ENCODE assay signal across 6 cellular contexts in the genomic region with DNA sequence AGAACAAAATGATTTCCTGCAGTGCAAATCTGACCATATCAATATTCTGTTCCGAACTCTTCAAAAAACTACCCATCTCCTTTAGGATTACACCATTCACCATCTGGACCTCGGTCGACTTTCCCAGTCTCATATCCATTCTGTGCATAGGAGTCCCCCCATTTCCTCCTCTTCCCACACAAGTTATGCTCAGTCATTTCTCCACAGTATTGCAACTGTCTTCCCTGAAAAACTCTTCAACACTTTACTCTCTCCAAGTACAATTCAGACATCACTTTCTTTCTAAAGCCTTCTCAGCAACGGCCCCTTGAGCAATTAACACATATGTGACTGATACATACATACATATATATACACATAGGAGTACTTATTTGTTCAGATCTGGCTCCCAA. TPM values are rescaled to one million over a fixed set of nuclear protein-coding genes. Genes with fewer than 3 reads are reported as not detected.
DNase-seq lines count a peak whose midpoint lies in the region; ATAC-seq, FAIRE-seq and TF ChIP-seq lines count a peak whose summit lies in the region.

No MANE protein-coding gene starts in this region.

- H3K79me1 ChIP-seq in H1 (ENCODE audit: low read depth, low read length), result no peaks in the 10 kb centered on the region

- ATAC-seq in HCT116, result no peak
- no peak for ATAC-seq in gastrocnemius medialis
- ATAC-seq in left lobe of liver, result no peak

- peak overlapping the region; percentile 89 for H3K9ac ChIP-seq in HCT116 (ENCODE audit: low read length)
- peak overlapping the region; percentile 43 to 63 (median 56); a peak in 6 of 7 replicates for H3K9ac ChIP-seq in H1 (replicated peaks in 1 of 4; ENCODE audit: extremely low read depth in 1 of 4, low read depth in 3 of 4, low read length in 3 of 4)

- H2AFZ ChIP-seq in HCT116 (ENCODE audit: low read depth, low read length, poor library complexity, severe bottlenecking) (no peak overlapping the region), H1 (ENCODE audit: low read length) (no peak overlapping the region)

- peak overlapping the region; percentile 74 for H3K27ac ChIP-seq in HCT116 (ENCODE audit: low read depth, low read length)
- H3K27ac ChIP-seq in H1 (ENCODE audit: low read depth, low read length), result no peak overlapping the region
- peak overlapping the region; percentile 86 to 94 (median 90) for H3K27ac ChIP-seq in gastrocnemius medialis

- H4K8ac ChIP-seq in H1 (ENCODE audit: extremely low read depth, insufficient read depth, low read length), result no peak overlapping the region

- no peak overlapping the region for H2BK120ac ChIP-seq in H1 (replicated peaks; ENCODE audit: low read depth, low read length)

- no peaks in the 10 kb centered on the region for H3K27me3 ChIP-seq in HCT116 (ENCODE audit: insufficient read depth, low read length)
- H3K27me3 ChIP-seq in H1 (replicated peaks in 1 of 4; ENCODE audit: control insufficient read depth in 3 of 4, extremely low read depth in 1 of 4, insufficient read depth in 3 of 4, low read length in 3 of 4), result no peaks in the 10 kb centered on the region
- no peaks in the 10 kb centered on the region for H3K27me3 ChIP-seq in gastrocnemius medialis

- H3K4me1 ChIP-seq in HCT116 (ENCODE audit: control insufficient read depth in 1 of 2, insufficient read depth in 2 of 2, low read length in 2 of 2), result peaks cover 2 to 16% of the 10 kb centered on the region in 2 experiments; a peak in 3 of 4 replicates
- H3K4me1 ChIP-seq in H1 (replicated peaks in 1 of 4; ENCODE audit: control insufficient read depth in 3 of 4, insufficient read depth in 4 of 4, low read length in 3 of 4), result peaks cover 0 to 6% (median under 1%) of the 10 kb centered on the region in 4 experiments; a peak in 4 of 7 replicates
- H3K4me1 ChIP-seq in gastrocnemius medialis, result peaks cover 41 to 45% of the 10 kb centered on the region in 2 donors

- no peak for TF ChIP-seq RAD21 in HCT116 (IDR thresholded peaks at IDR 0.05; ENCODE audit: low read depth)
- no peak for TF ChIP-seq RAD21 in H1 (IDR thresholded peaks at IDR 0.05 in 1 of 2, conservative IDR thresholded peaks at IDR 0.05 in 1 of 2; ENCODE audit: low read depth in 2 of 2, low read length in 2 of 2)

- H3K9me3 ChIP-seq in HCT116 (ENCODE audit: control insufficient read depth in 1 of 2, insufficient read depth in 1 of 2, low read depth in 1 of 2, low read length in 2 of 2) (no peaks in the 10 kb centered on the region), H1 (ENCODE audit: insufficient read depth in 2 of 2, low read depth in 1 of 2, low read length in 1 of 2) (no peaks in the 10 kb centered on the region), gastrocnemius medialis (no peaks in the 10 kb centered on the region)

- 84% methylated on average over 4 of the region's 4 CpGs; no CpG with 5 or more reads in 1 of the 2 experiments for WGBS in H1 (ENCODE audit: extremely low coverage in 1 of 2, insufficient coverage in 1 of 2, insufficient read length in 1 of 2, insufficient replicate concordance in 2 of 2, low coverage in 1 of 2, low lambda C conversion rate in 2 of 2, missing lambda C conversion rate in 1 of 2), 2 experiments

- no peak overlapping the region for H3K4ac ChIP-seq in H1 (replicated peaks; ENCODE audit: insufficient read length, low read depth, low read length)

- no peak overlapping the region for H2AK5ac ChIP-seq in H1 (ENCODE audit: low read depth, low read length)

- no peak for DNase-seq in HCT116 (ENCODE audit: low read depth, low spot score)
- DNase-seq in H1 (ENCODE audit: low read depth in 1 of 2, low spot score in 2 of 2), result no peak
- no peak for DNase-seq in gastrocnemius medialis
- no peak for DNase-seq in UCSD-AML1 (lab: John Stamatoyannopoulos, UW; ENCODE audit: unreplicated experiment)
- DNase-seq in KBM-7, result no peak
- no peak for DNase-seq in left lobe of liver (ENCODE audit: low spot score)

- peak overlapping the region; percentile 0 for H3K56ac ChIP-seq in H1 (replicated peaks; ENCODE audit: insufficient read length, low read depth, low read length)

- TF ChIP-seq POLR2A in HCT116 (IDR thresholded peaks at IDR 0.05; ENCODE audit: borderline replicate concordance, extremely low read depth, insufficient read depth, insufficient read length) (no peak), H1 (IDR thresholded peaks at IDR 0.05; ENCODE audit: control extremely low read depth in 1 of 2, low read depth in 2 of 2, low read length in 2 of 2) (no peak), gastrocnemius medialis (IDR thresholded peaks at IDR 0.05) (no peak)

- no TSS peak for BruUV-seq in HCT116 (replicated peaks; lab: Mats Ljungman, UMichigan)

- CTCF ChIA-PET in HCT116 (lab: Charles Lee), result no interaction called here
- CTCF ChIA-PET in H1 (lab: Charles Lee; ENCODE audit: partially characterized antibody), result interaction anchor here (1.5 to 1.9 kb wide), 2 partner anchors 9 to 17 kb away, joined by 5 to 6 read pairs; a partner anchor contains a TSS

- TF ChIP-seq CTCF in HCT116 (IDR thresholded peaks at IDR 0.05 in 2 of 3, conservative IDR thresholded peaks at IDR 0.05 in 1 of 3; ENCODE audit: borderline replicate concordance in 1 of 3, insufficient read depth in 1 of 3, low read depth in 2 of 3, low read length in 2 of 3) (no peak), H1 (IDR thresholded peaks at IDR 0.05; ENCODE audit: control extremely low read depth in 1 of 3, insufficient read depth in 1 of 3, low read depth in 1 of 3, low read length in 3 of 3) (no peak), gastrocnemius medialis (IDR thresholded peaks at IDR 0.05 in 4 of 5, conservative IDR thresholded peaks at IDR 0.05 in 1 of 5) (no peak)

- no peak overlapping the region for H4K91ac ChIP-seq in H1 (replicated peaks; ENCODE audit: insufficient read length, low read length)

- H3K79me2 ChIP-seq in HCT116 (ENCODE audit: insufficient read depth, low read length), result peaks cover 84% of the 10 kb centered on the region
- peaks cover 5 to 79% of the 10 kb centered on the region in 2 experiments for H3K79me2 ChIP-seq in H1 (ENCODE audit: control insufficient read depth in 1 of 2, insufficient read depth in 2 of 2, low read length in 2 of 2)

- peaks cover 14% of the 10 kb centered on the region for H3K23me2 ChIP-seq in H1 (ENCODE audit: low read depth, low read length)

- peak overlapping the region; percentile 4 for H4K5ac ChIP-seq in H1 (ENCODE audit: insufficient read length, low read depth, low read length)

- H3K4me3 ChIP-seq in HCT116 (replicated peaks in 1 of 2; ENCODE audit: low read depth in 1 of 2, low read length in 2 of 2), result peak overlapping the region; percentile 96 to 98
- H3K4me3 ChIP-seq in H1 (ENCODE audit: extremely low read depth in 1 of 4, insufficient read depth in 2 of 4, low read depth in 3 of 4, low read length in 4 of 4), result peak overlapping the region; percentile 96 to 100 (median 98)
- peak overlapping the region; percentile 91 to 98 (median 94) for H3K4me3 ChIP-seq in gastrocnemius medialis

- H2BK12ac ChIP-seq in H1 (ENCODE audit: low read depth, low read length), result no peak overlapping the region

- intact Hi-C loops in HCT116 (cut with micrococcal nuclease) (no loop called here), gastrocnemius medialis (cut with DNase I; ENCODE audit: low total_unique reads) (loop anchor here (2.0 kb wide), 1 partner anchor 26 kb away; a partner anchor contains a TSS)

- H2BK20ac ChIP-seq in H1 (ENCODE audit: low read length), result no peak overlapping the region

- H2BK15ac ChIP-seq in H1 (ENCODE audit: low read length), result no peak overlapping the region

- H4K20me1 ChIP-seq in HCT116 (ENCODE audit: insufficient read depth), result 0 out of 2 replicates have a peak, but pooled peaks cover 5% of the 10 kb centered on the region
- H4K20me1 ChIP-seq in H1 (replicated peaks in 1 of 2; ENCODE audit: control insufficient read depth in 1 of 2, insufficient read depth in 2 of 2, low read length in 2 of 2), result peaks cover 0 to 2% of the 10 kb centered on the region in 2 experiments

- POLR2A ChIA-PET in HCT116 (lab: Charles Lee) (interaction anchor here (1.9 to 2.1 kb wide), 2 partner anchors 18 to 25 kb away, joined by 9 to 19 read pairs; a partner anchor contains a TSS), H1 (lab: Charles Lee; ENCODE audit: partially characterized antibody) (interaction anchor here (0.8 to 5.3 kb wide), 6 partner anchors 9 to 150 kb away, joined by 3 to 79 read pairs (median 15); a partner anchor contains a TSS)

- H3K4me2 ChIP-seq in HCT116 (ENCODE audit: low read length), result peak overlapping the region; percentile 85
- H3K4me2 ChIP-seq in H1 (ENCODE audit: insufficient read depth in 1 of 2, low read depth in 2 of 2, low read length in 2 of 2), result peak overlapping the region; percentile 73 to 98

- H3K23ac ChIP-seq in H1 (ENCODE audit: insufficient read length), result no peak overlapping the region

- 0 out of 2 replicates have a peak, but pooled peaks cover 3% of the 10 kb centered on the region for H3K9me2 ChIP-seq in HCT116 (ENCODE audit: insufficient read depth)

- no peak for FAIRE-seq in H1 (lab: Jason Lieb, UNC)

- no peak overlapping the region for H3K18ac ChIP-seq in H1 (ENCODE audit: extremely low read depth, low read length)

- RAD21 ChIA-PET in HCT116 (lab: Charles Lee; ENCODE audit: low non-redundant PET in 1 of 2, low total read pairs in 2 of 2, uncharacterized antibody in 2 of 2, unreplicated experiment in 2 of 2), result no interaction called here

- H2BK5ac ChIP-seq in H1 (ENCODE audit: low read depth, low read length), result no peak overlapping the region

- in situ Hi-C loops in gastrocnemius medialis (cut with MboI; ENCODE audit: low sequenced_read_pairs in 4 of 4) (no loop called here), KBM-7 (cut with MboI; ENCODE audit: low pct_unique_long_range_greater_than_20kb, low sequenced_read_pairs) (no loop called here)

- H3K14ac ChIP-seq in H1 (ENCODE audit: insufficient read length), result no peak overlapping the region

- H3K36me3 ChIP-seq in HCT116 (ENCODE audit: control insufficient read depth in 1 of 2, insufficient read depth in 2 of 2, low read length in 2 of 2) (no peaks in the 10 kb centered on the region), H1 (ENCODE audit: control insufficient read depth in 2 of 4, insufficient read depth in 4 of 4, low read length in 3 of 4) (no peaks in the 10 kb centered on the region), gastrocnemius medialis (no peaks in the 10 kb centered on the region)

- no peak for TF ChIP-seq EP300 in H1 (IDR thresholded peaks at IDR 0.05; ENCODE audit: borderline replicate concordance in 1 of 2, low read depth in 2 of 2, low read length in 2 of 2)

RNA-seq across cellular contexts. Expression of a gene that starts 0.8 kb away (rescaled TPM):
- total RNA-seq in HCT116 (2021; ENCODE audit: unreplicated experiment), result 5.5 TPM
- 1.3 and 3.2 TPM in 2 replicates for polyA plus RNA-seq in HCT116 (2012)
- 7.3 and 7.4 TPM in 2 replicates for total RNA-seq in H1 (2021; fragmentation: NEBNext Ultra II Directional; extraction: Animal tissue kit (Norgen Biotek cat#: 25700))
- polyA plus RNA-seq in H1 (2011; rRNA removed), result 3.6 and 5.7 TPM in 2 replicates
- polyA plus RNA-seq in H1 (2011; cell fraction: cytosol; rRNA removed), result 6.2 TPM
- 5.3 TPM for polyA plus RNA-seq in H1 (2011; cell fraction: nucleus; rRNA removed)
- polyA plus RNA-seq in H1 (2012, experiment 1 of 2), result 4.5 to 7.7 TPM (median 5.6 TPM) in 4 replicates
- 0.42 TPM for polyA plus RNA-seq in H1 (2012, experiment 2 of 2)
- 6.5 TPM for polyA plus RNA-seq in H1 (2013, experiment 1 of 2)
- polyA plus RNA-seq in H1 (2013, experiment 2 of 2), result 5.9 TPM
- polyA minus RNA-seq in H1 (2011; rRNA and poly(A)+ RNA removed), result 8.5 and 9.5 TPM in 2 replicates
- 5.1 TPM for polyA minus RNA-seq in H1 (2011; cell fraction: cytosol; rRNA and poly(A)+ RNA removed)
- polyA minus RNA-seq in H1 (2011; cell fraction: nucleus; rRNA and poly(A)+ RNA removed), result 11.5 TPM
- total RNA-seq in gastrocnemius medialis, result 1 to 10 TPM; 1.6 to 6.3 (median 2.6) TPM
- total RNA-seq in left lobe of liver, result 1.7 TPM

RNA-seq across cellular contexts. Expression of a gene that starts 10.3 kb away (rescaled TPM):
- total RNA-seq in HCT116 (2021; ENCODE audit: unreplicated experiment) (29.7 TPM), gastrocnemius medialis (10 to 100 TPM; 23.7 to 33.8 (median 26.6) TPM), left lobe of liver (13.9 TPM)
- 8.9 and 11.2 TPM in 2 replicates for polyA plus RNA-seq in HCT116 (2012)
- 33.3 and 38.3 TPM in 2 replicates for total RNA-seq in H1 (2021; fragmentation: NEBNext Ultra II Directional; extraction: Animal tissue kit (Norgen Biotek cat#: 25700))
- polyA plus RNA-seq in H1 (2011; rRNA removed), result 11.6 and 15.7 TPM in 2 replicates
- polyA plus RNA-seq in H1 (2011; cell fraction: cytosol; rRNA removed), result 18.2 TPM
- polyA plus RNA-seq in H1 (2011; cell fraction: nucleus; rRNA removed), result 22.4 TPM
- polyA plus RNA-seq in H1 (2012, experiment 1 of 2), result 16.5 to 24.2 TPM (median 19.1 TPM) in 4 replicates
- polyA plus RNA-seq in H1 (2012, experiment 2 of 2), result 2.3 TPM
- polyA plus RNA-seq in H1 (2013, experiment 1 of 2), result 16.0 TPM
- polyA plus RNA-seq in H1 (2013, experiment 2 of 2), result 14.6 TPM
- polyA minus RNA-seq in H1 (2011; rRNA and poly(A)+ RNA removed), result 80.1 and 101 TPM in 2 replicates
- 23.4 TPM for polyA minus RNA-seq in H1 (2011; cell fraction: cytosol; rRNA and poly(A)+ RNA removed)
- polyA minus RNA-seq in H1 (2011; cell fraction: nucleus; rRNA and poly(A)+ RNA removed), result 142 TPM

RNA-seq across cellular contexts. Expression of a gene that starts 17.4 kb away (rescaled TPM):
- total RNA-seq in HCT116 (2021; ENCODE audit: unreplicated experiment) (12.3 TPM), gastrocnemius medialis (10 to 100 TPM in 2 of 4 donors, 1 to 10 TPM in 2; 4.5 to 12.0 (median 7.8) TPM), left lobe of liver (2.0 TPM)
- polyA plus RNA-seq in HCT116 (2012), result 2.0 and 3.8 TPM in 2 replicates
- 9.3 and 10.0 TPM in 2 replicates for total RNA-seq in H1 (2021; fragmentation: NEBNext Ultra II Directional; extraction: Animal tissue kit (Norgen Biotek cat#: 25700))
- 1.6 and 2.0 TPM in 2 replicates for polyA plus RNA-seq in H1 (2011; rRNA removed)
- 3.3 TPM for polyA plus RNA-seq in H1 (2011; cell fraction: cytosol; rRNA removed)
- polyA plus RNA-seq in H1 (2011; cell fraction: nucleus; rRNA removed), result 1.1 TPM
- 3.1 to 5.7 TPM (median 3.7 TPM) in 4 replicates for polyA plus RNA-seq in H1 (2012, experiment 1 of 2)
- 0.31 TPM for polyA plus RNA-seq in H1 (2012, experiment 2 of 2)
- 6.2 TPM for polyA plus RNA-seq in H1 (2013, experiment 1 of 2)
- polyA plus RNA-seq in H1 (2013, experiment 2 of 2), result 5.7 TPM
- 7.8 and 11.4 TPM in 2 replicates for polyA minus RNA-seq in H1 (2011; rRNA and poly(A)+ RNA removed)
- polyA minus RNA-seq in H1 (2011; cell fraction: cytosol; rRNA and poly(A)+ RNA removed), result 4.8 TPM
- 10.0 TPM for polyA minus RNA-seq in H1 (2011; cell fraction: nucleus; rRNA and poly(A)+ RNA removed)

RNA-seq across cellular contexts. Expression of a gene that starts 25.4 kb away (rescaled TPM):
- total RNA-seq in HCT116 (2021; ENCODE audit: unreplicated experiment) (53.8 TPM), gastrocnemius medialis (10 to 100 TPM; 29.4 to 45.2 (median 36.6) TPM), left lobe of liver (15.1 TPM)
- 15.9 and 17.4 TPM in 2 replicates for polyA plus RNA-seq in HCT116 (2012)
- total RNA-seq in H1 (2021; fragmentation: NEBNext Ultra II Directional; extraction: Animal tissue kit (Norgen Biotek cat#: 25700)), result 38.4 and 40.0 TPM in 2 replicates
- polyA plus RNA-seq in H1 (2011; rRNA removed), result 7.9 and 11.2 TPM in 2 replicates
- 11.4 TPM for polyA plus RNA-seq in H1 (2011; cell fraction: cytosol; rRNA removed)
- 14.0 TPM for polyA plus RNA-seq in H1 (2011; cell fraction: nucleus; rRNA removed)
- 11.2 to 18.9 TPM (median 16.9 TPM) in 4 replicates for polyA plus RNA-seq in H1 (2012, experiment 1 of 2)
- 3.5 TPM for polyA plus RNA-seq in H1 (2012, experiment 2 of 2)
- 23.3 TPM for polyA plus RNA-seq in H1 (2013, experiment 1 of 2)
- polyA plus RNA-seq in H1 (2013, experiment 2 of 2), result 25.2 TPM
- 78.4 and 100 TPM in 2 replicates for polyA minus RNA-seq in H1 (2011; rRNA and poly(A)+ RNA removed)
- 37.8 TPM for polyA minus RNA-seq in H1 (2011; cell fraction: cytosol; rRNA and poly(A)+ RNA removed)
- 70.4 TPM for polyA minus RNA-seq in H1 (2011; cell fraction: nucleus; rRNA and poly(A)+ RNA removed)
